Comparison of ENCODE assay signal across 8 cellular contexts in the genomic region with DNA sequence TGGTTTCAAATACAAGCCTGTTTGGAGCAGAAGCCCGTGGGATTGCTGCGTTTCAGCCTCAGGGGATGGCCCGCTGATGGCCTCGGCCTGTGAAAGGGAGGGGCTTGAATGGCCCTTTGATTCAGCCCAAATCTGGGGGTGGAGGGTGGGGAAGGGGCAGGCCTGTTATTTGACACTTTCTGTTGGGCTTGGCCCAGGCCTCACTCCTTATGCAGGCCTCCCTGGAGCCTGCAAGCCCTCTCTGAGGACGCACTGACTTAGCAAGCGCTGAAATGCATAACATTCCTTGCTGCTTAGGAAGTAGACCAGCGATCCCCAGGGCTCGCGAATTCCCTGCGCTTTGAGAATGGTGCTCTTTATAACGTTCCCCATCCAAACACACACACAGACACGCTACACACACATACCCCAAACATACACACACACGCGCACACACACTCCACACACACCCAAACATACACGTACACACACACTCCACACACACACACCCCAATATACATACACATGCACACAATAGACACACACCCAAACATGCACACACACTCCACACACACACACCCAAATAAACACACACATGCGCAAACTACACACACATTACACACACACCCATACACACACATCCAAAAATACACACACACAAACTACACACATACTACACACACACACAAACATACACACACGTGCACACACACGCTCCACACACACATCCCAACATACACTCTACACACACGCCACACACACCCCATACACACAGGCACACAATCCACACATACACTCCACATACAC. TPM values are rescaled to one million over a fixed set of nuclear protein-coding genes. Genes with fewer than 3 reads are reported as not detected.
DNase-seq lines count a peak whose midpoint lies in the region; ATAC-seq and TF ChIP-seq lines count a peak whose summit lies in the region.

No MANE protein-coding gene starts in this region.

- peaks cover 2% of the 10 kb centered on the region for H3K36me3 Mint-ChIP-seq in activated CD8-positive, alpha-beta T cell treated with anti-CD3 and anti-CD28 coated beads, Interleukin-2, amount 10 ng/mL, durations not matched to agents 7 days and 5 days (ENCODE audit: low read depth)
- no peaks in the 10 kb centered on the region for H3K36me3 Mint-ChIP-seq in activated CD8-positive, alpha-beta T cell treated with anti-CD3 and anti-CD28 coated beads for 36 hours (ENCODE audit: low read depth)
- no peaks in the 10 kb centered on the region for H3K36me3 Mint-ChIP-seq in chondrocyte (ENCODE audit: low read depth)

- TF ChIP-seq CTCF in activated CD8-positive, alpha-beta T cell treated with anti-CD3 and anti-CD28 coated beads for 36 hours (IDR thresholded peaks at IDR 0.05) = no peak
- TF ChIP-seq CTCF in body of pancreas (IDR thresholded peaks at IDR 0.05) = no peak
- TF ChIP-seq CTCF in suprapubic skin (IDR thresholded peaks at IDR 0.05) = no peak
- no peak for TF ChIP-seq CTCF in chondrocyte (IDR thresholded peaks at IDR 0.05)

- WGBS in body of pancreas, 2 donors = 63 to 75% methylated on average over 19 of the region's 19 CpGs
- whole genome bisulfite sequencing in suprapubic skin = 42% methylated on average over 19 of the region's 19 CpGs

- H3K27ac ChIP-seq in body of pancreas (peak overlapping the region in 3 of 4 donors; percentile 15 to 55 (median 51)), suprapubic skin (peak overlapping the region; percentile 73)

- POLR2A ChIA-PET in activated CD8-positive, alpha-beta T cell treated with anti-CD3 and anti-CD28 coated beads, Interleukin-2, amount 10 ng/mL, durations not matched to agents 7 days and 5 days (lab: Charles Lee) = no interaction called here
- POLR2A ChIA-PET in activated CD8-positive, alpha-beta T cell treated with anti-CD3 and anti-CD28 coated beads for 36 hours (lab: Charles Lee) = no interaction called here

- peak; percentile 59 for ATAC-seq in activated CD8-positive, alpha-beta T cell treated with anti-CD3 and anti-CD28 coated beads, Interleukin-2, amount 10 ng/mL, durations not matched to agents 7 days and 5 days
- no peak for ATAC-seq in activated CD8-positive, alpha-beta T cell treated with anti-CD3 and anti-CD28 coated beads for 36 hours
- ATAC-seq in body of pancreas = peak; percentile 90

- H3K27me3 ChIP-seq in body of pancreas (no peaks in the 10 kb centered on the region), suprapubic skin (no peaks in the 10 kb centered on the region)

- H3K9me3 Mint-ChIP-seq in activated CD8-positive, alpha-beta T cell treated with anti-CD3 and anti-CD28 coated beads, Interleukin-2, amount 10 ng/mL, durations not matched to agents 7 days and 5 days (ENCODE audit: insufficient read depth) = peaks cover 5% of the 10 kb centered on the region
- H3K9me3 Mint-ChIP-seq in activated CD8-positive, alpha-beta T cell treated with anti-CD3 and anti-CD28 coated beads for 36 hours = peaks cover 4% of the 10 kb centered on the region
- no peaks in the 10 kb centered on the region for H3K9me3 Mint-ChIP-seq in chondrocyte (ENCODE audit: low read depth)

- intact Hi-C loops in activated CD8-positive, alpha-beta T cell treated with anti-CD3 and anti-CD28 coated beads for 36 hours (cut with micrococcal nuclease) = no loop called here
- intact Hi-C loops in body of pancreas (cut with DNase I) = no loop called here

- H3K4me1 ChIP-seq in body of pancreas (no peaks in the 10 kb centered on the region), suprapubic skin (peaks cover 11% of the 10 kb centered on the region)

- H3K27me3 Mint-ChIP-seq in activated CD8-positive, alpha-beta T cell treated with anti-CD3 and anti-CD28 coated beads, Interleukin-2, amount 10 ng/mL, durations not matched to agents 7 days and 5 days (ENCODE audit: low read depth) = no peaks in the 10 kb centered on the region
- H3K27me3 Mint-ChIP-seq in activated CD8-positive, alpha-beta T cell treated with anti-CD3 and anti-CD28 coated beads for 36 hours = no peaks in the 10 kb centered on the region
- H3K27me3 Mint-ChIP-seq in chondrocyte (ENCODE audit: low read depth) = no peaks in the 10 kb centered on the region

- H3K36me3 ChIP-seq in body of pancreas (replicated peaks in 1 of 2; ENCODE audit: insufficient read depth in 1 of 2, low read depth in 2 of 2) (no peaks in the 10 kb centered on the region), suprapubic skin (no peaks in the 10 kb centered on the region)

- H3K4me3 Mint-ChIP-seq in activated CD8-positive, alpha-beta T cell treated with anti-CD3 and anti-CD28 coated beads, Interleukin-2, amount 10 ng/mL, durations not matched to agents 7 days and 5 days = no peak overlapping the region
- H3K4me3 Mint-ChIP-seq in activated CD8-positive, alpha-beta T cell treated with anti-CD3 and anti-CD28 coated beads for 36 hours = no peak overlapping the region
- H3K4me3 Mint-ChIP-seq in chondrocyte (ENCODE audit: unreplicated experiment) = no peak overlapping the region

- no peak overlapping the region for H3K27ac Mint-ChIP-seq in activated CD8-positive, alpha-beta T cell treated with anti-CD3 and anti-CD28 coated beads, Interleukin-2, amount 10 ng/mL, durations not matched to agents 7 days and 5 days
- no peak overlapping the region for H3K27ac Mint-ChIP-seq in activated CD8-positive, alpha-beta T cell treated with anti-CD3 and anti-CD28 coated beads for 36 hours
- H3K27ac Mint-ChIP-seq in chondrocyte (ENCODE audit: unreplicated experiment) = no peak overlapping the region

- CTCF ChIA-PET in activated CD8-positive, alpha-beta T cell treated with anti-CD3 and anti-CD28 coated beads, Interleukin-2, amount 10 ng/mL, durations not matched to agents 7 days and 5 days (lab: Charles Lee) = no interaction called here
- CTCF ChIA-PET in activated CD8-positive, alpha-beta T cell treated with anti-CD3 and anti-CD28 coated beads for 36 hours (lab: Charles Lee) = no interaction called here

- no peak overlapping the region for H3K4me3 ChIP-seq in body of pancreas
- H3K4me3 ChIP-seq in suprapubic skin = no peak overlapping the region

- DNase-seq in activated CD8-positive, alpha-beta T cell treated with anti-CD3 and anti-CD28 coated beads, Interleukin-2, amount 10 ng/mL, durations not matched to agents 7 days and 5 days = no peak
- DNase-seq in activated CD8-positive, alpha-beta T cell treated with anti-CD3 and anti-CD28 coated beads for 36 hours = no peak
- DNase-seq in body of pancreas (peak; percentile 51 to 75 (median 57)), iPS-NIHi7 (ENCODE audit: extremely low spot score) (peak; percentile 95), suprapubic skin (ENCODE audit: low spot score in 2 of 2) (peak; percentile 86 to 88), RKO (ENCODE audit: low spot score) (no peak), chondrocyte (ENCODE audit: low spot score) (no peak)
- DNase-seq in stimulated activated CD4-positive, alpha-beta T cell treated with anti-CD3 and anti-CD28 coated beads, Interleukin-4, amount 100 ng/mL, for 24 hours = no peak

- peaks cover 3% of the 10 kb centered on the region for H3K4me1 Mint-ChIP-seq in activated CD8-positive, alpha-beta T cell treated with anti-CD3 and anti-CD28 coated beads, Interleukin-2, amount 10 ng/mL, durations not matched to agents 7 days and 5 days (ENCODE audit: low read depth)
- H3K4me1 Mint-ChIP-seq in activated CD8-positive, alpha-beta T cell treated with anti-CD3 and anti-CD28 coated beads for 36 hours (ENCODE audit: low read depth) = peaks cover 8% of the 10 kb centered on the region
- no peaks in the 10 kb centered on the region for H3K4me1 Mint-ChIP-seq in chondrocyte (ENCODE audit: low read depth)

- H3K9me3 ChIP-seq in body of pancreas (no peaks in the 10 kb centered on the region), suprapubic skin (no peaks in the 10 kb centered on the region)

- no peak for TF ChIP-seq EP300 in suprapubic skin (IDR thresholded peaks at IDR 0.05)

- peak in 1 of 3 donors; percentile 15 for TF ChIP-seq POLR2A in body of pancreas (IDR thresholded peaks at IDR 0.05)
- no peak for TF ChIP-seq POLR2A in suprapubic skin (IDR thresholded peaks at IDR 0.05)

RNA-seq across cellular contexts. Expression of gene TLR10, which starts 29.6 kb away (rescaled TPM):
- total RNA-seq in activated CD8-positive, alpha-beta T cell treated with anti-CD3 and anti-CD28 coated beads, Interleukin-2, amount 10 ng/mL, durations not matched to agents 7 days and 5 days = under 1 TPM in 1 of 2 experiments, not detected in 1; 0.08 TPM
- total RNA-seq in activated CD8-positive, alpha-beta T cell treated with anti-CD3 and anti-CD28 coated beads for 36 hours = under 1 TPM; 0.11 to 0.22 TPM
- under 1 TPM in 1 of 2 donors, not detected in 1; 0.26 TPM for total RNA-seq in body of pancreas
- under 1 TPM in 2 of 4 donors, not detected in 2; 0.16 to 0.17 TPM for total RNA-seq in suprapubic skin
- not detected in 3 replicates for total RNA-seq in chondrocyte

RNA-seq across cellular contexts. Expression of gene TLR1, which starts 51.4 kb away (rescaled TPM):
- 1 to 10 TPM; 8.1 to 9.6 TPM for total RNA-seq in activated CD8-positive, alpha-beta T cell treated with anti-CD3 and anti-CD28 coated beads, Interleukin-2, amount 10 ng/mL, durations not matched to agents 7 days and 5 days
- 1 to 10 TPM; 1.5 to 1.9 TPM for total RNA-seq in activated CD8-positive, alpha-beta T cell treated with anti-CD3 and anti-CD28 coated beads for 36 hours
- total RNA-seq in body of pancreas = 10 to 100 TPM; 12.2 to 20.8 TPM
- total RNA-seq in suprapubic skin = 1 to 10 TPM; 6.7 to 9.8 (median 8.9) TPM
- total RNA-seq in chondrocyte = 0.15 to 1.1 TPM (median 0.38 TPM) in 3 replicates

Comparison
In these comparisons a context has a peak if more than half of its experiments do, and no peak if none do; other contexts are left out.
1. DNase-seq: peak in body of pancreas (4 of 4), iPS-NIHi7 (single experiment) and suprapubic skin (2 of 2); none in activated CD8-positive, alpha-beta T cell treated with anti-CD3 and anti-CD28 coated beads, Interleukin-2, amount 10 ng/mL, durations not matched to agents 7 days and 5 days (single experiment), activated CD8-positive, alpha-beta T cell treated with anti-CD3 and anti-CD28 coated beads for 36 hours (single experiment), RKO (single experiment), chondrocyte (single experiment) and stimulated activated CD4-positive, alpha-beta T cell treated with anti-CD3 and anti-CD28 coated beads, Interleukin-4, amount 100 ng/mL, for 24 hours (single experiment).